1 cellular context compared by ENCODE assay signal in the genomic region with DNA sequence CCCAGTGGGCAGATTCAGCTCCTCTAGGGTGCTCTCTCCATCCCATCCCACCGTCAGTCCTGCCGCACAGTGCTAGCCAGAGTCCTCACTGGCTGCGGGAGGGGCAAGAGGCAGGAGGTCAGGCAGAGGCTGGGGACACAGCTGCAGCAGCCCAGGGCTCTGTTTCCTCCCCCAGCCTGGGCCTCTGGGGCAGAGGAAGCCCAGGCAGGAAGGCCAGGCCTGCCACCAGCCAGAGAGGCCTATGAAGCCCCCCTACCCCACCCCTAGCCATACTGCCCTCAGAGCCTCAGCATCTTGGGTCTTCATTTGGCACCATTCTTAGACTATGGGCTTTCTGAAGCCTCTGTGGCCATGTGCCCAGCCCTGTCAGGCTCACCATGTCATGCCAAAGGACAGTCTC.
TF ChIP-seq lines count a peak whose summit lies in the region.

No MANE protein-coding gene starts in this region.

TF ChIP-seq in HepG2, 621 proteins besides CTCF, POLR2A, EP300 and RAD21:
- TF ChIP-seq HES4 (CRISPR knock-in tag; IDR thresholded peaks at IDR 0.05; ENCODE audit: borderline replicate concordance) (no peak), MIER3 (CRISPR knock-in tag; IDR thresholded peaks at IDR 0.05; ENCODE audit: borderline replicate concordance) (no peak), ARID2 (CRISPR knock-in tag; IDR thresholded peaks at IDR 0.05; ENCODE audit: borderline replicate concordance) (no peak), CBFB (CRISPR knock-in tag; IDR thresholded peaks at IDR 0.05) (no peak), HOXA5 (CRISPR knock-in tag; IDR thresholded peaks at IDR 0.05) (no peak), NAIF1 (CRISPR knock-in tag; IDR thresholded peaks at IDR 0.05; ENCODE audit: borderline replicate concordance) (no peak), KMT2B (CRISPR knock-in tag; IDR thresholded peaks at IDR 0.05) (no peak), HMGA1 (CRISPR knock-in tag; conservative IDR thresholded peaks at IDR 0.05) (no peak), KDM1A (CRISPR knock-in tag; IDR thresholded peaks at IDR 0.05) (no peak), ZNF766 (CRISPR knock-in tag; IDR thresholded peaks at IDR 0.05; ENCODE audit: borderline replicate concordance) (no peak)
- TF ChIP-seq, protein P1, sequence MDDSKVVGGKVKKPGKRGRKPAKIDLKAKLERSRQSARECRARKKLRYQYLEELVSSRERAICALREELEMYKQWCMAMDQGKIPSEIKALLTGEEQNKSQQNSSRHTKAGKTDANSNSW (CRISPR knock-in tag; IDR thresholded peaks at IDR 0.05; ENCODE audit: borderline replicate concordance) = no peak
- TF ChIP-seq, protein P2, sequence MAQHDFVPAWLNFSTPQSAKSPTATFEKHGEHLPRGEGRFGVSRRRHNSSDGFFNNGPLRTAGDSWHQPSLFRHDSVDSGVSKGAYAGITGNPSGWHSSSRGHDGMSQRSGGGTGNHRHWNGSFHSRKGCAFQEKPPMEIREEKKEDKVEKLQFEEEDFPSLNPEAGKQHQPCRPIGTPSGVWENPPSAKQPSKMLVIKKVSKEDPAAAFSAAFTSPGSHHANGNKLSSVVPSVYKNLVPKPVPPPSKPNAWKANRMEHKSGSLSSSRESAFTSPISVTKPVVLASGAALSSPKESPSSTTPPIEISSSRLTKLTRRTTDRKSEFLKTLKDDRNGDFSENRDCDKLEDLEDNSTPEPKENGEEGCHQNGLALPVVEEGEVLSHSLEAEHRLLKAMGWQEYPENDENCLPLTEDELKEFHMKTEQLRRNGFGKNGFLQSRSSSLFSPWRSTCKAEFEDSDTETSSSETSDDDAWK (CRISPR knock-in tag; IDR thresholded peaks at IDR 0.05) = no peak
- TF ChIP-seq, protein P3, sequence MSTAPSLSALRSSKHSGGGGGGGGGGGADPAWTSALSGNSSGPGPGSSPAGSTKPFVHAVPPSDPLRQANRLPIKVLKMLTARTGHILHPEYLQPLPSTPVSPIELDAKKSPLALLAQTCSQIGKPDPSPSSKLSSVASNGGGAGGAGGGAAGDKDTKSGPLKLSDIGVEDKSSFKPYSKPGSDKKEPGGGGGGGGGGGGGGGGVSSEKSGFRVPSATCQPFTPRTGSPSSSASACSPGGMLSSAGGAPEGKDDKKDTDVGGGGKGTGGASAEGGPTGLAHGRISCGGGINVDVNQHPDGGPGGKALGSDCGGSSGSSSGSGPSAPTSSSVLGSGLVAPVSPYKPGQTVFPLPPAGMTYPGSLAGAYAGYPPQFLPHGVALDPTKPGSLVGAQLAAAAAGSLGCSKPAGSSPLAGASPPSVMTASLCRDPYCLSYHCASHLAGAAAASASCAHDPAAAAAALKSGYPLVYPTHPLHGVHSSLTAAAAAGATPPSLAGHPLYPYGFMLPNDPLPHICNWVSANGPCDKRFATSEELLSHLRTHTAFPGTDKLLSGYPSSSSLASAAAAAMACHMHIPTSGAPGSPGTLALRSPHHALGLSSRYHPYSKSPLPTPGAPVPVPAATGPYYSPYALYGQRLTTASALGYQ (CRISPR knock-in tag; IDR thresholded peaks at IDR 0.05) = no peak
- TF ChIP-seq, protein P4, sequence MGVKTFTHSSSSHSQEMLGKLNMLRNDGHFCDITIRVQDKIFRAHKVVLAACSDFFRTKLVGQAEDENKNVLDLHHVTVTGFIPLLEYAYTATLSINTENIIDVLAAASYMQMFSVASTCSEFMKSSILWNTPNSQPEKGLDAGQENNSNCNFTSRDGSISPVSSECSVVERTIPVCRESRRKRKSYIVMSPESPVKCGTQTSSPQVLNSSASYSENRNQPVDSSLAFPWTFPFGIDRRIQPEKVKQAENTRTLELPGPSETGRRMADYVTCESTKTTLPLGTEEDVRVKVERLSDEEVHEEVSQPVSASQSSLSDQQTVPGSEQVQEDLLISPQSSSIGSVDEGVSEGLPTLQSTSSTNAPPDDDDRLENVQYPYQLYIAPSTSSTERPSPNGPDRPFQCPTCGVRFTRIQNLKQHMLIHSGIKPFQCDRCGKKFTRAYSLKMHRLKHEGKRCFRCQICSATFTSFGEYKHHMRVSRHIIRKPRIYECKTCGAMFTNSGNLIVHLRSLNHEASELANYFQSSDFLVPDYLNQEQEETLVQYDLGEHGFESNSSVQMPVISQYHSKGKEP (CRISPR knock-in tag; IDR thresholded peaks at IDR 0.05) = no peak
- TF ChIP-seq, protein P5, sequence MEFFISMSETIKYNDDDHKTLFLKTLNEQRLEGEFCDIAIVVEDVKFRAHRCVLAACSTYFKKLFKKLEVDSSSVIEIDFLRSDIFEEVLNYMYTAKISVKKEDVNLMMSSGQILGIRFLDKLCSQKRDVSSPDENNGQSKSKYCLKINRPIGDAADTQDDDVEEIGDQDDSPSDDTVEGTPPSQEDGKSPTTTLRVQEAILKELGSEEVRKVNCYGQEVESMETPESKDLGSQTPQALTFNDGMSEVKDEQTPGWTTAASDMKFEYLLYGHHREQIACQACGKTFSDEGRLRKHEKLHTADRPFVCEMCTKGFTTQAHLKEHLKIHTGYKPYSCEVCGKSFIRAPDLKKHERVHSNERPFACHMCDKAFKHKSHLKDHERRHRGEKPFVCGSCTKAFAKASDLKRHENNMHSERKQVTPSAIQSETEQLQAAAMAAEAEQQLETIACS (CRISPR knock-in tag; IDR thresholded peaks at IDR 0.05) = no peak
- TF ChIP-seq, protein P6, sequence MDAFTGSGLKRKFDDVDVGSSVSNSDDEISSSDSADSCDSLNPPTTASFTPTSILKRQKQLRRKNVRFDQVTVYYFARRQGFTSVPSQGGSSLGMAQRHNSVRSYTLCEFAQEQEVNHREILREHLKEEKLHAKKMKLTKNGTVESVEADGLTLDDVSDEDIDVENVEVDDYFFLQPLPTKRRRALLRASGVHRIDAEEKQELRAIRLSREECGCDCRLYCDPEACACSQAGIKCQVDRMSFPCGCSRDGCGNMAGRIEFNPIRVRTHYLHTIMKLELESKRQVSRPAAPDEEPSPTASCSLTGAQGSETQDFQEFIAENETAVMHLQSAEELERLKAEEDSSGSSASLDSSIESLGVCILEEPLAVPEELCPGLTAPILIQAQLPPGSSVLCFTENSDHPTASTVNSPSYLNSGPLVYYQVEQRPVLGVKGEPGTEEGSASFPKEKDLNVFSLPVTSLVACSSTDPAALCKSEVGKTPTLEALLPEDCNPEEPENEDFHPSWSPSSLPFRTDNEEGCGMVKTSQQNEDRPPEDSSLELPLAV (CRISPR knock-in tag; conservative IDR thresholded peaks at IDR 0.05; ENCODE audit: low read depth) = no peak
